ENCODE assay signal across 1 cellular context in the genomic region with DNA sequence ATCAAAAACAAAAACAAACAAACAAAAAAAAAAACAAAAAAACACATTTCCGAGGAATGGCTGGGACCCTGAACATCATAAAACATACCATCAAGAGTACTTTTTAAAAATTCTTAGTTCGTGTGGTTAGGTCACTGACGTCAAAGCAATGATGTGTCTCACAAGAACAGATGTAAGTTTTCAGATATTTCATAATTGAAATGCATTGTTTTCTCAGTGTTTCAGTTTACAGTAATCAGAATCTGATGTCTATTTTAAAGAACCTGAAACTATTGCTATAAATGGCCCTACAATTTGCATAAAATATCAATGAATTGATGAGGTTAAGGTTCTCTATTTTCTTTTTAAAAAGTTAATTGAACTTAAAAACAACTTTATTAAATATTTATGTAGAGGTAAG.
TF ChIP-seq lines count a peak whose summit lies in the region.

No MANE protein-coding gene starts in this region.

TF ChIP-seq in GM23338, 12 proteins besides CTCF, POLR2A, EP300 and RAD21 (continued from another document):
- TF ChIP-seq, protein P1, sequence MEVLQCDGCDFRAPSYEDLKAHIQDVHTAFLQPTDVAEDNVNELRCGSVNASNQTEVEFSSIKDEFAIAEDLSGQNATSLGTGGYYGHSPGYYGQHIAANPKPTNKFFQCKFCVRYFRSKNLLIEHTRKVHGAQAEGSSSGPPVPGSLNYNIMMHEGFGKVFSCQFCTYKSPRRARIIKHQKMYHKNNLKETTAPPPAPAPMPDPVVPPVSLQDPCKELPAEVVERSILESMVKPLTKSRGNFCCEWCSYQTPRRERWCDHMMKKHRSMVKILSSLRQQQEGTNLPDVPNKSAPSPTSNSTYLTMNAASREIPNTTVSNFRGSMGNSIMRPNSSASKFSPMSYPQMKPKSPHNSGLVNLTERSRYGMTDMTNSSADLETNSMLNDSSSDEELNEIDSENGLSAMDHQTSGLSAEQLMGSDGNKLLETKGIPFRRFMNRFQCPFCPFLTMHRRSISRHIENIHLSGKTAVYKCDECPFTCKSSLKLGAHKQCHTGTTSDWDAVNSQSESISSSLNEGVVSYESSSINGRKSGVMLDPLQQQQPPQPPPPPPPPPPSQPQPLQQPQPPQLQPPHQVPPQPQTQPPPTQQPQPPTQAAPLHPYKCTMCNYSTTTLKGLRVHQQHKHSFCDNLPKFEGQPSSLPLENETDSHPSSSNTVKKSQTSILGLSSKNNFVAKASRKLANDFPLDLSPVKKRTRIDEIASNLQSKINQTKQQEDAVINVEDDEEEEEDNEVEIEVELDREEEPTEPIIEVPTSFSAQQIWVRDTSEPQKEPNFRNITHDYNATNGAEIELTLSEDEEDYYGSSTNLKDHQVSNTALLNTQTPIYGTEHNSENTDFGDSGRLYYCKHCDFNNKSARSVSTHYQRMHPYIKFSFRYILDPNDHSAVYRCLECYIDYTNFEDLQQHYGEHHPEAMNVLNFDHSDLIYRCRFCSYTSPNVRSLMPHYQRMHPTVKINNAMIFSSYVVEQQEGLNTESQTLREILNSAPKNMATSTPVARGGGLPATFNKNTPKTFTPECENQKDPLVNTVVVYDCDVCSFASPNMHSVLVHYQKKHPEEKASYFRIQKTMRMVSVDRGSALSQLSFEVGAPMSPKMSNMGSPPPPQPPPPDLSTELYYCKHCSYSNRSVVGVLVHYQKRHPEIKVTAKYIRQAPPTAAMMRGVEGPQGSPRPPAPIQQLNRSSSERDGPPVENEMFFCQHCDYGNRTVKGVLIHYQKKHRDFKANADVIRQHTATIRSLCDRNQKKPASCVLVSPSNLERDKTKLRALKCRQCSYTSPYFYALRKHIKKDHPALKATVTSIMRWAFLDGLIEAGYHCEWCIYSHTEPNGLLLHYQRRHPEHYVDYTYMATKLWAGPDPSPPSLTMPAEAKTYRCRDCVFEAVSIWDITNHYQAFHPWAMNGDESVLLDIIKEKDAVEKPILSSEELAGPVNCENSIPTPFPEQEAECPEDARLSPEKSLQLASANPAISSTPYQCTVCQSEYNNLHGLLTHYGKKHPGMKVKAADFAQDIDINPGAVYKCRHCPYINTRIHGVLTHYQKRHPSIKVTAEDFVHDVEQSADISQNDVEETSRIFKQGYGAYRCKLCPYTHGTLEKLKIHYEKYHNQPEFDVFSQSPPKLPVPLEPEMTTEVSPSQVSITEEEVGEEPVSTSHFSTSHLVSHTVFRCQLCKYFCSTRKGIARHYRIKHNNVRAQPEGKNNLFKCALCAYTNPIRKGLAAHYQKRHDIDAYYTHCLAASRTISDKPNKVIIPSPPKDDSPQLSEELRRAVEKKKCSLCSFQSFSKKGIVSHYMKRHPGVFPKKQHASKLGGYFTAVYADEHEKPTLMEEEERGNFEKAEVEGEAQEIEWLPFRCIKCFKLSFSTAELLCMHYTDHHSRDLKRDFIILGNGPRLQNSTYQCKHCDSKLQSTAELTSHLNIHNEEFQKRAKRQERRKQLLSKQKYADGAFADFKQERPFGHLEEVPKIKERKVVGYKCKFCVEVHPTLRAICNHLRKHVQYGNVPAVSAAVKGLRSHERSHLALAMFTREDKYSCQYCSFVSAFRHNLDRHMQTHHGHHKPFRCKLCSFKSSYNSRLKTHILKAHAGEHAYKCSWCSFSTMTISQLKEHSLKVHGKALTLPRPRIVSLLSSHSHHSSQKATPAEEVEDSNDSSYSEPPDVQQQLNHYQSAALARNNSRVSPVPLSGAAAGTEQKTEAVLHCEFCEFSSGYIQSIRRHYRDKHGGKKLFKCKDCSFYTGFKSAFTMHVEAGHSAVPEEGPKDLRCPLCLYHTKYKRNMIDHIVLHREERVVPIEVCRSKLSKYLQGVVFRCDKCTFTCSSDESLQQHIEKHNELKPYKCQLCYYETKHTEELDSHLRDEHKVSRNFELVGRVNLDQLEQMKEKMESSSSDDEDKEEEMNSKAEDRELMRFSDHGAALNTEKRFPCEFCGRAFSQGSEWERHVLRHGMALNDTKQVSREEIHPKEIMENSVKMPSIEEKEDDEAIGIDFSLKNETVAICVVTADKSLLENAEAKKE (CRISPR knock-in tag; IDR thresholded peaks at IDR 0.05) = no peak
- TF ChIP-seq POLR2AphosphoS5 (IDR thresholded peaks at IDR 0.05; ENCODE audit: low read depth) = no peak
- no peak for TF ChIP-seq EZH2phosphoT487 (IDR thresholded peaks at IDR 0.05; ENCODE audit: unreplicated experiment)
- TF ChIP-seq STAT1 (IDR thresholded peaks at IDR 0.05; ENCODE audit: unreplicated experiment) = no peak
